Comparison of ENCODE assay signal across 1 cellular context in genomic region chrX:30835373-30835772, GRCh38.
TF ChIP-seq lines count a peak whose summit lies in the region.

No MANE protein-coding gene starts in this region.

TF ChIP-seq in HepG2, 621 proteins besides CTCF, POLR2A, EP300 and RAD21 (continued from another document and continues in another):
- TF ChIP-seq ZNF225 (CRISPR knock-in tag; IDR thresholded peaks at IDR 0.05) = no peak
- no peak for TF ChIP-seq ZC3H4 (CRISPR knock-in tag; IDR thresholded peaks at IDR 0.05; ENCODE audit: borderline replicate concordance)
- no peak for TF ChIP-seq ZNF83 (CRISPR knock-in tag; IDR thresholded peaks at IDR 0.05; ENCODE audit: borderline replicate concordance)
- no peak for TF ChIP-seq HIC2 (CRISPR knock-in tag; IDR thresholded peaks at IDR 0.05; ENCODE audit: low read depth)
- TF ChIP-seq SNAPC4 (CRISPR knock-in tag; IDR thresholded peaks at IDR 0.05) = no peak
- TF ChIP-seq CSRNP1 (CRISPR knock-in tag; IDR thresholded peaks at IDR 0.05) = no peak
- TF ChIP-seq ZNF577 (CRISPR knock-in tag; IDR thresholded peaks at IDR 0.05; ENCODE audit: borderline replicate concordance, low read depth) = no peak
- no peak for TF ChIP-seq PRDM10 (CRISPR knock-in tag; IDR thresholded peaks at IDR 0.05; ENCODE audit: low read depth)
- peak; percentile 37; the same call in 1 of the 2 replicates for TF ChIP-seq MBD4 (IDR thresholded peaks at IDR 0.05; ENCODE audit: borderline replicate concordance, low read length)
- no peak for TF ChIP-seq KLF15 (CRISPR knock-in tag; IDR thresholded peaks at IDR 0.05; ENCODE audit: borderline replicate concordance)
- no peak for TF ChIP-seq ZNF850 (CRISPR knock-in tag; conservative IDR thresholded peaks at IDR 0.05)
- TF ChIP-seq TARDBP (CRISPR knock-in tag; IDR thresholded peaks at IDR 0.05) = peak; percentile 81
- TF ChIP-seq SKIL (CRISPR knock-in tag; IDR thresholded peaks at IDR 0.05; ENCODE audit: borderline replicate concordance) = peak; percentile 58; the same call in 1 of the 2 replicates
- TF ChIP-seq ZNF121 (CRISPR knock-in tag; IDR thresholded peaks at IDR 0.05) = no peak
- TF ChIP-seq ZNF710 (CRISPR knock-in tag; IDR thresholded peaks at IDR 0.05; ENCODE audit: borderline replicate concordance) = peak; percentile 92
- TF ChIP-seq IRF9 (CRISPR knock-in tag; IDR thresholded peaks at IDR 0.05; ENCODE audit: borderline replicate concordance) = no peak
- no peak for TF ChIP-seq PAF1 (CRISPR knock-in tag; IDR thresholded peaks at IDR 0.05)
- no peak for TF ChIP-seq ZFX (CRISPR knock-in tag; IDR thresholded peaks at IDR 0.05; ENCODE audit: low read depth)
- no peak for TF ChIP-seq ZNF674 (CRISPR knock-in tag; IDR thresholded peaks at IDR 0.05; ENCODE audit: low read depth)
- no peak for TF ChIP-seq ZNF562 (CRISPR knock-in tag; IDR thresholded peaks at IDR 0.05; ENCODE audit: borderline replicate concordance)
- no peak for TF ChIP-seq MAFG (CRISPR knock-in tag; IDR thresholded peaks at IDR 0.05)
- no peak for TF ChIP-seq ZBTB40 (IDR thresholded peaks at IDR 0.05)
- TF ChIP-seq ZBTB40 (CRISPR knock-in tag; IDR thresholded peaks at IDR 0.05) = no peak; the same call in 1 of the 2 replicates
